8 cellular contexts compared by ENCODE assay signal in genomic region chr18:34661464-34662087, GRCh38. TPM values are rescaled to one million over a fixed set of nuclear protein-coding genes. Genes with fewer than 3 reads are reported as not detected.
A peak's percentile ranks its signal among the peaks of the same experiment; 100 is the strongest.
DNase-seq lines count a peak whose midpoint lies in the region; ATAC-seq and TF ChIP-seq lines count a peak whose summit lies in the region.

No MANE protein-coding gene starts in this region.

- H3K9me3 ChIP-seq in hepatocyte (ENCODE audit: low read depth), result no peaks in the 10 kb centered on the region

- no peak for DNase-seq in AG09309 (ENCODE audit: low read depth)
- DNase-seq in NCI-H146 treated with DMSO at 0.1 percent for 48 hours (lab: John Stamatoyannopoulos, UW; ENCODE audit: unreplicated experiment), result peak; percentile 83
- DNase-seq in amniotic epithelial cell (ENCODE audit: low read depth), result peak; percentile 51
- peak; percentile 58 for DNase-seq in hepatocyte (ENCODE audit: low spot score)
- no peak for DNase-seq in stimulated activated naive B cell treated with anti-CD40 and anti-IgM and Interleukin-4, amounts not matched to agents 10 μg/mL and 1 μg/mL and 100 μg/mL, for 72 hours
- no peak for DNase-seq in activated naive CD4-positive, alpha-beta T cell treated with anti-CD3 and anti-CD28 coated beads for 36 hours

- H3K27me3 ChIP-seq in hepatocyte, result no peaks in the 10 kb centered on the region

- no peaks in the 10 kb centered on the region for H3K4me1 Mint-ChIP-seq in stimulated activated naive B cell treated with anti-CD40 and anti-IgM and Interleukin-4, amounts not matched to agents 10 μg/mL and 1 μg/mL and 100 μg/mL, for 72 hours
- no peaks in the 10 kb centered on the region for H3K4me1 Mint-ChIP-seq in activated naive CD4-positive, alpha-beta T cell treated with anti-CD3 and anti-CD28 coated beads for 36 hours (ENCODE audit: low read depth)

- peaks cover 12% of the 10 kb centered on the region for H3K4me1 ChIP-seq in hepatocyte (ENCODE audit: insufficient read depth)

- no peak overlapping the region for H3K4me2 ChIP-seq in hepatocyte

- peaks cover 10 to 16% of the 10 kb centered on the region in 2 donors for H3K27me3 Mint-ChIP-seq in stimulated activated naive B cell treated with anti-CD40 and anti-IgM and Interleukin-4, amounts not matched to agents 10 μg/mL and 1 μg/mL and 100 μg/mL, for 72 hours
- peaks cover 16% of the 10 kb centered on the region for H3K27me3 Mint-ChIP-seq in activated naive CD4-positive, alpha-beta T cell treated with anti-CD3 and anti-CD28 coated beads for 36 hours (ENCODE audit: low read depth)

- no peak overlapping the region for H3K27ac Mint-ChIP-seq in stimulated activated naive B cell treated with anti-CD40 and anti-IgM and Interleukin-4, amounts not matched to agents 10 μg/mL and 1 μg/mL and 100 μg/mL, for 72 hours
- no peak overlapping the region for H3K27ac Mint-ChIP-seq in activated naive CD4-positive, alpha-beta T cell treated with anti-CD3 and anti-CD28 coated beads for 36 hours

- no peak overlapping the region for H3K4me3 Mint-ChIP-seq in stimulated activated naive B cell treated with anti-CD40 and anti-IgM and Interleukin-4, amounts not matched to agents 10 μg/mL and 1 μg/mL and 100 μg/mL, for 72 hours
- no peak overlapping the region for H3K4me3 Mint-ChIP-seq in activated naive CD4-positive, alpha-beta T cell treated with anti-CD3 and anti-CD28 coated beads for 36 hours

- H3K9me2 ChIP-seq in hepatocyte (replicated peaks; ENCODE audit: insufficient read depth), result no peaks in the 10 kb centered on the region

- H3K4me3 ChIP-seq in AG09309 (ENCODE audit: control insufficient read depth, low read depth, low read length) (no peak overlapping the region), hepatocyte (no peak overlapping the region)

- WGBS in hepatocyte (ENCODE audit: low lambda C conversion rate, missing lambda C conversion rate), result 59% methylated on average over 4 of the region's 4 CpGs

- intact Hi-C loops in activated naive CD4-positive, alpha-beta T cell treated with anti-CD3 and anti-CD28 coated beads for 36 hours (cut with micrococcal nuclease), result loop anchor here (1.0 to 10.0 kb wide), 4 partner anchors 61 to 537 kb away; no protein-coding TSS in a partner anchor

- no peaks in the 10 kb centered on the region for H3K36me3 Mint-ChIP-seq in stimulated activated naive B cell treated with anti-CD40 and anti-IgM and Interleukin-4, amounts not matched to agents 10 μg/mL and 1 μg/mL and 100 μg/mL, for 72 hours
- H3K36me3 Mint-ChIP-seq in activated naive CD4-positive, alpha-beta T cell treated with anti-CD3 and anti-CD28 coated beads for 36 hours (ENCODE audit: low read depth), result no peaks in the 10 kb centered on the region

- no peaks in the 10 kb centered on the region for H3K9me3 Mint-ChIP-seq in stimulated activated naive B cell treated with anti-CD40 and anti-IgM and Interleukin-4, amounts not matched to agents 10 μg/mL and 1 μg/mL and 100 μg/mL, for 72 hours
- H3K9me3 Mint-ChIP-seq in activated naive CD4-positive, alpha-beta T cell treated with anti-CD3 and anti-CD28 coated beads for 36 hours, result no peaks in the 10 kb centered on the region

- CTCF ChIA-PET in activated naive CD4-positive, alpha-beta T cell treated with anti-CD3 and anti-CD28 coated beads for 36 hours (lab: Charles Lee), result interaction anchor here (0.5 to 4.0 kb wide), 33 partner anchors 9 to 485 kb away, joined by 3 to 59 read pairs (median 3); no protein-coding TSS in a partner anchor

- no peak overlapping the region for H2AFZ ChIP-seq in hepatocyte

- no peaks in the 10 kb centered on the region for H3K36me3 ChIP-seq in hepatocyte (replicated peaks; ENCODE audit: insufficient read depth, low read depth)

- H3K27ac ChIP-seq in hepatocyte, result peak overlapping the region; percentile 7

- ATAC-seq in GM18498 (IDR thresholded peaks at IDR 0.05; ENCODE audit: unreplicated experiment), result peak; percentile 90
- peak; percentile 63 for ATAC-seq in HG02840 (IDR thresholded peaks at IDR 0.05; ENCODE audit: low FRiP score, unreplicated experiment)
- ATAC-seq in stimulated activated naive B cell treated with anti-CD40 and anti-IgM and Interleukin-4, amounts not matched to agents 10 μg/mL and 1 μg/mL and 100 μg/mL, for 72 hours (replicated peaks), result peak; percentile 63 to 66

- TF ChIP-seq CTCF in AG09309 (IDR thresholded peaks at IDR 0.05; ENCODE audit: control insufficient read depth, insufficient read depth, low read depth, low read length, missing control alignments), result peak; percentile 83
- peak; percentile 73 for TF ChIP-seq CTCF in hepatocyte (IDR thresholded peaks at IDR 0.05; ENCODE audit: poor library complexity)

- H3K79me2 ChIP-seq in hepatocyte, result no peaks in the 10 kb centered on the region

- H4K20me1 ChIP-seq in hepatocyte (ENCODE audit: insufficient read depth, poor library complexity, severe bottlenecking), result no peaks in the 10 kb centered on the region

RNA-seq across cellular contexts. Expression of gene DTNA, which starts 48.5 kb away (rescaled TPM):
- total RNA-seq in hepatocyte, result 34.0 and 42.8 TPM in 2 replicates
- polyA plus RNA-seq in hepatocyte, result 18.3 and 19.1 TPM in 2 replicates
- under 1 TPM; 0.27 to 0.43 TPM for total RNA-seq in activated naive CD4-positive, alpha-beta T cell treated with anti-CD3 and anti-CD28 coated beads for 36 hours

Comparison
In these comparisons a context has a peak if more than half of its experiments do, and no peak if none do; other contexts are left out.
1. DNase-seq: peak in NCI-H146 treated with DMSO at 0.1 percent for 48 hours (single experiment), amniotic epithelial cell (single experiment) and hepatocyte (single experiment); none in AG09309 (single experiment), stimulated activated naive B cell treated with anti-CD40 and anti-IgM and Interleukin-4, amounts not matched to agents 10 μg/mL and 1 μg/mL and 100 μg/mL, for 72 hours (single experiment) and activated naive CD4-positive, alpha-beta T cell treated with anti-CD3 and anti-CD28 coated beads for 36 hours (single experiment).
2. RNA of gene DTNA, which starts 48.5 kb away (total RNA-seq): 34.0 to 42.8 TPM in hepatocyte; 0.27 to 0.43 TPM in activated naive CD4-positive, alpha-beta T cell treated with anti-CD3 and anti-CD28 coated beads for 36 hours; every median in the first group is over 10 times any median in the second.
3. Peak in every context shown above with its lines, with median percentiles within 50 percentile points of each other: ATAC-seq.